ENCODE assay signal across 8 cellular contexts in genomic region chr1:33633019-33633801, GRCh38.
DNase-seq lines count a peak whose midpoint lies in the region; ATAC-seq, FAIRE-seq and TF ChIP-seq lines count a peak whose summit lies in the region.

No MANE protein-coding gene starts in this region.

- no peak for TF ChIP-seq EP300 in transverse colon (IDR thresholded peaks at IDR 0.05; ENCODE audit: low read depth)

- H3K4me1 ChIP-seq in pancreas: no peaks in the 10 kb centered on the region
- H3K4me1 ChIP-seq in transverse colon: no peaks in the 10 kb centered on the region

- 24 to 26% methylated on average over 29 of the region's 29 CpGs for WGBS in pancreas, 2 donors
- WGBS in transverse colon (ENCODE audit: low coverage in 1 of 2), 2 donors: 37 to 38% methylated on average over 10 to 29 of the region's 29 CpGs

- H3K4me3 ChIP-seq in SK-N-MC (no peak overlapping the region), pancreas (no peak overlapping the region), transverse colon (no peak overlapping the region)

- H3K36me3 ChIP-seq in SK-N-MC (ENCODE audit: insufficient read depth, low read length) (no peaks in the 10 kb centered on the region), pancreas (no peaks in the 10 kb centered on the region), transverse colon (no peaks in the 10 kb centered on the region)

- no peak for TF ChIP-seq POLR2A in transverse colon (IDR thresholded peaks at IDR 0.05)

- DNase-seq in AG08395 (ENCODE audit: low spot score) (peak; percentile 88), GM19240 (ENCODE audit: insufficient read length, low spot score) (peak; percentile 58), NAMALWA (ENCODE audit: low spot score) (peak; percentile 91), SK-N-MC (ENCODE audit: low read depth, low spot score) (peak; percentile 39), globus pallidus (ENCODE audit: low spot score) (peak; percentile 89), pancreas (peak; percentile 84 to 96 (median 93)), transverse colon (peak; percentile 88)
- peak; percentile 82 for DNase-seq in activated naive CD4-positive, alpha-beta T cell treated with Interleukin-2 at 50 U/mL for 16 hours

- peak; percentile 34 for FAIRE-seq in pancreas (lab: Jason Lieb, UNC)

- in situ Hi-C loops in transverse colon (cut with MboI; ENCODE audit: low pct_ligation_motif_present in 1 of 4, low pct_unique_long_range_greater_than_20kb in 1 of 4, low sequenced_read_pairs in 3 of 4): loop anchor here (25.0 kb wide), 2 partner anchors 529 to 1104 kb away; partner anchors contain the start of gene CSMD2 (in 1 of the 4)

- no peaks in the 10 kb centered on the region for H3K27me3 ChIP-seq in pancreas
- peaks cover 16% of the 10 kb centered on the region for H3K27me3 ChIP-seq in transverse colon

- H3K9ac ChIP-seq in SK-N-MC (ENCODE audit: insufficient read length): no peak overlapping the region

- TF ChIP-seq CTCF in pancreas (IDR thresholded peaks at IDR 0.05) (peak; percentile 90 to 98 (median 93)), transverse colon (IDR thresholded peaks at IDR 0.05) (peak; percentile 77 to 97 (median 94))

- ATAC-seq in pancreas: peak; percentile 88 to 98 (median 97)

- intact Hi-C loops in pancreas (cut with DNase I) (loop anchor here in 1 of 3 donors (10.0 kb wide), 1 partner anchor 532 kb away; the partner anchor contains the start of gene CSMD2), transverse colon (cut with DNase I; ENCODE audit: low total_unique reads) (loop anchor here (10.0 kb wide), 2 partner anchors 532 to 1112 kb away; partner anchors contain the start of gene CSMD2)

- H3K27ac ChIP-seq in SK-N-MC: no peak overlapping the region
- H3K27ac ChIP-seq in pancreas: no peak overlapping the region
- H3K27ac ChIP-seq in transverse colon: no peak overlapping the region

- no peaks in the 10 kb centered on the region for H3K9me3 ChIP-seq in SK-N-MC (ENCODE audit: low read depth, low read length)
- no peaks in the 10 kb centered on the region for H3K9me3 ChIP-seq in pancreas
- H3K9me3 ChIP-seq in transverse colon: no peaks in the 10 kb centered on the region

Comparison
In these comparisons a context has a peak if more than half of its experiments do, and no peak if none do; other contexts are left out.
1. DNase-seq: peak in every context shown above with its lines; median percentile 93 in pancreas; 91 in NAMALWA; 89 in globus pallidus; 88 in AG08395; 88 in transverse colon; 82 in activated naive CD4-positive, alpha-beta T cell treated with Interleukin-2 at 50 U/mL for 16 hours; 58 in GM19240; 39 in SK-N-MC.